ENCODE assay signal across 10 cellular contexts in genomic region chr6:158852312-158853071, GRCh38. TPM values are rescaled to one million over a fixed set of nuclear protein-coding genes. Genes with fewer than 3 reads are reported as not detected.
DNase-seq lines count a peak whose midpoint lies in the region; ATAC-seq and TF ChIP-seq lines count a peak whose summit lies in the region.
"Had no signal": no experiment of that assay in that cellular context is flagged by ENCODE, and none has a peak within 500 bp of the region (broad histone marks: within the 10 kb centered on the region; RNA-seq: fewer than 3 reads in every experiment).

No MANE protein-coding gene starts in this region.

- H3K27me3 ChIP-seq in SK-N-SH (ENCODE audit: insufficient read depth) (no peaks in the 10 kb centered on the region), esophagus squamous epithelium (no peaks in the 10 kb centered on the region), spleen (replicated peaks in 1 of 7) (no peaks in the 10 kb centered on the region)

- no peak for TF ChIP-seq EP300 in SK-N-SH (IDR thresholded peaks at IDR 0.05; ENCODE audit: borderline replicate concordance in 1 of 2, low read depth in 1 of 2, low read length in 1 of 2)

- POLR2A ChIA-PET in SK-N-SH (lab: Yijun Ruan, JAX), result no interaction called here

- no peak for TF ChIP-seq RAD21 in SK-N-SH (IDR thresholded peaks at IDR 0.05; ENCODE audit: low read length)

- H3K4me2 ChIP-seq in SK-N-SH, result no peak overlapping the region

- no peaks in the 10 kb centered on the region for H3K79me2 ChIP-seq in SK-N-SH (ENCODE audit: insufficient read depth)

- WGBS in SK-N-SH (ENCODE audit: low lambda C conversion rate), result 96% methylated on average over 6 of the region's 11 CpGs
- WGBS in esophagus squamous epithelium, 2 donors, result 68 to 71% methylated on average over 7 of the region's 11 CpGs
- 87 to 95% (median 93%) methylated on average over 10 to 11 of the region's 11 CpGs for WGBS in spleen, 5 donors

- H3K9me2 ChIP-seq in SK-N-SH, result no peaks in the 10 kb centered on the region

- H3K4me1 ChIP-seq in SK-N-SH (ENCODE audit: control insufficient read depth in 1 of 2, insufficient read depth in 2 of 2, low read depth in 1 of 2, low read length in 1 of 2) (peaks cover 0 to 30% of the 10 kb centered on the region in 2 experiments; a peak in 2 of 4 replicates), esophagus squamous epithelium (peaks cover 29 to 84% (median 36%) of the 10 kb centered on the region in 3 donors), spleen (peaks cover 28 to 71% (median 43%) of the 10 kb centered on the region in 6 donors)

- TF ChIP-seq CTCF in SK-N-SH (IDR thresholded peaks at IDR 0.05), result no peak
- no peak for TF ChIP-seq CTCF in esophagus squamous epithelium (IDR thresholded peaks at IDR 0.05)
- TF ChIP-seq CTCF in spleen (IDR thresholded peaks at IDR 0.05 in 8 of 11, conservative IDR thresholded peaks at IDR 0.05 in 3 of 11), result no peak

- H3K9me3 ChIP-seq in SK-N-SH (no peaks in the 10 kb centered on the region), esophagus squamous epithelium (no peaks in the 10 kb centered on the region), spleen (no peaks in the 10 kb centered on the region)

- TF ChIP-seq POLR2A in esophagus squamous epithelium (IDR thresholded peaks at IDR 0.05) (no peak), spleen (IDR thresholded peaks at IDR 0.05) (no peak)

- H4K20me1 ChIP-seq in SK-N-SH (ENCODE audit: insufficient read depth), result no peaks in the 10 kb centered on the region

- H3K27ac ChIP-seq in SK-N-SH (ENCODE audit: low read depth in 2 of 2, low read length in 1 of 2), result no peak overlapping the region
- peak overlapping the region; percentile 87 to 94 (median 90) for H3K27ac ChIP-seq in esophagus squamous epithelium
- peak overlapping the region in 5 of 8 donors; percentile 71 to 86 (median 81) for H3K27ac ChIP-seq in spleen

- H3K4me3 ChIP-seq in SK-N-SH (ENCODE audit: low read depth in 2 of 2, low read length in 1 of 2) (no peak overlapping the region), esophagus squamous epithelium (no peak overlapping the region), spleen (peak overlapping the region in 1 of 8 donors; percentile 59)
- H3K4me3 ChIP-seq: lung had no signal

- H2AFZ ChIP-seq in SK-N-SH (ENCODE audit: low read depth), result no peak overlapping the region

- intact Hi-C loops in esophagus squamous epithelium (cut with DNase I), result no loop called here
- intact Hi-C loops in spleen (cut with DNase I; ENCODE audit: low total_unique reads), result no loop called here

- CTCF ChIA-PET in SK-N-SH (lab: Yijun Ruan, JAX), result interaction anchor here (0.7 to 1.6 kb wide), 2 partner anchors 21 to 119 kb away, joined by 3 read pairs; no protein-coding TSS in a partner anchor

- no peak overlapping the region for H3K9ac ChIP-seq in SK-N-SH

- no peak for ATAC-seq in SK-N-SH treated with all-trans-retinoic acid at 6 μM for 48 hours
- ATAC-seq in HG02642 (IDR thresholded peaks at IDR 0.05; ENCODE audit: poor library complexity, unreplicated experiment), result no peak

- DNase-seq in SK-N-SH, result no peak
- peak; percentile 58 for DNase-seq in OCI-M1 (lab: John Stamatoyannopoulos, UW)
- no peak for DNase-seq in esophagus squamous epithelium (lab: John Stamatoyannopoulos, UW)
- DNase-seq in spleen, result no peak
- DNase-seq in dedifferentiated amniotic fluid mesenchymal stem cell (ENCODE audit: extremely low spot score), result no peak
- DNase-seq in NCI-H1048 (lab: John Stamatoyannopoulos, UW), result no peak
- DNase-seq: GF-D8 had no signal

- peaks cover 18% of the 10 kb centered on the region for H3F3A ChIP-seq in SK-N-SH (replicated peaks; ENCODE audit: insufficient read depth)

- H3K36me3 ChIP-seq in SK-N-SH (replicated peaks in 1 of 2; ENCODE audit: control insufficient read depth in 1 of 2, insufficient read depth in 2 of 2, low read length in 1 of 2), result no peaks in the 10 kb centered on the region
- no peaks in the 10 kb centered on the region for H3K36me3 ChIP-seq in esophagus squamous epithelium
- H3K36me3 ChIP-seq in spleen, result no peaks in the 10 kb centered on the region

TF ChIP-seq in SK-N-SH treated with all-trans-retinoic acid at 6 μM for 48 hours, 23 proteins besides CTCF, POLR2A, EP300 and RAD21:
- TF ChIP-seq ZFP3 (CRISPR knock-in tag; IDR thresholded peaks at IDR 0.05) (0 out of 2 replicates have a peak, but pooled peaks have one; percentile 58), OSR1 (CRISPR knock-in tag; IDR thresholded peaks at IDR 0.05) (no peak)

TF ChIP-seq in SK-N-SH, 30 proteins besides CTCF, POLR2A, EP300 and RAD21:
- TF ChIP-seq PBX3 (IDR thresholded peaks at IDR 0.05) (no peak), USF1 (IDR thresholded peaks at IDR 0.05; ENCODE audit: borderline replicate concordance, low read depth) (no peak), YY1 (IDR thresholded peaks at IDR 0.05; ENCODE audit: low read depth) (no peak), USF2 (IDR thresholded peaks at IDR 0.05; ENCODE audit: borderline replicate concordance, low read depth, low read length) (no peak), RCOR1 (IDR thresholded peaks at IDR 0.05; ENCODE audit: low read length) (no peak), MEF2A (IDR thresholded peaks at IDR 0.05; ENCODE audit: borderline replicate concordance, low read depth) (no peak), ZBTB33 (IDR thresholded peaks at IDR 0.05; ENCODE audit: borderline replicate concordance, low read depth) (no peak), NRF1 (IDR thresholded peaks at IDR 0.05; ENCODE audit: low read depth, low read length) (no peak), ELF1 (IDR thresholded peaks at IDR 0.05) (no peak)

RNA-seq across cellular contexts. Expression of gene EZR, which starts 33.3 kb away (rescaled TPM):
- polyA plus RNA-seq in SK-N-SH (2012; rRNA removed), result 84.3 and 92.0 TPM in 2 replicates
- polyA plus RNA-seq in SK-N-SH (2012; cell fraction: cytosol; rRNA removed), result 62.4 and 69.7 TPM in 2 replicates
- 75.6 and 84.7 TPM in 2 replicates for polyA plus RNA-seq in SK-N-SH (2012; cell fraction: nucleus; rRNA removed)
- 100 to 1,000 TPM; 208 to 339 (median 285) TPM for total RNA-seq in esophagus squamous epithelium
- 100 to 1,000 TPM; 101 to 153 (median 121) TPM for total RNA-seq in spleen
- polyA plus RNA-seq in spleen, result 100 to 1,000 TPM in 2 of 3 donors, 10 to 100 TPM in 1; 78.0 to 121 (median 106) TPM

Comparison
In these comparisons a context has a peak if more than half of its experiments do, and no peak if none do; other contexts are left out.
1. H3K27ac ChIP-seq: peak in esophagus squamous epithelium (4 of 4) and spleen (5 of 8); none in SK-N-SH (0 of 2).